16 cellular contexts compared by ENCODE assay signal in the genomic region with DNA sequence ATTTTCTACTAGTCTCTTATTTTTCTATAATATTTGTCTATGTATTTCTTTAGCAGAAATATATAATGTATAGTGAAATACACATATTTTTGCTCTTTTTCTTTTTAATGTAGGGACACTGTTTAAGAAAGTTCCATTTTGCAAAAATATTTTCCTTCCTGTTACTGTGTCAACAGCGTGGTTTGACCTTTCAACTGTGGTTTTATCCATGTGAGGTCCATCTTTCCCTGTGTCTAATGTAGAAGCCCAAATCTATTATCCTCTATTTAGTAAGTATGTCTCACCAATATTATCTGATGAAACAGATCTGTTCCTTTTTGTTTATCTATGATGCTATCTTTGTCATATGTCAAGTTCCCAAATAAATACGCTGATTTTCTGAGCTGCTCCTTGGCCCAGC. TPM values are rescaled to one million over a fixed set of nuclear protein-coding genes. Genes with fewer than 3 reads are reported as not detected.
DNase-seq lines count a peak whose midpoint lies in the region; ATAC-seq and TF ChIP-seq lines count a peak whose summit lies in the region.
"Had no signal": no experiment of that assay in that cellular context is flagged by ENCODE, and none has a peak within 500 bp of the region (broad histone marks: within the 10 kb centered on the region; RNA-seq: fewer than 3 reads in every experiment).

No MANE protein-coding gene starts in this region.

- H3K4me1 Mint-ChIP-seq in natural killer cell treated with Interleukin-12 subunit alpha and Interleukin-12 subunit beta and Interleukin-15 and Interleukin-18, amount 100 ng/mL, for 72 hours (ENCODE audit: low read depth in 2 of 2), result peaks cover 17 to 20% of the 10 kb centered on the region in 2 donors
- H3K4me1 Mint-ChIP-seq in natural killer cell (peaks cover 17 to 31% of the 10 kb centered on the region in 2 donors), T-helper 17 cell (peaks cover 23% of the 10 kb centered on the region)
- no peaks in the 10 kb centered on the region for H3K4me1 Mint-ChIP-seq in activated T-helper 17 cell treated with anti-CD3 and anti-CD28 coated beads, Interleukin-2, amount 50 U/mL, for 72 hours

- H3K9me3 Mint-ChIP-seq in natural killer cell treated with Interleukin-12 subunit alpha and Interleukin-12 subunit beta and Interleukin-15 and Interleukin-18, amount 100 ng/mL, for 72 hours, result no peaks in the 10 kb centered on the region
- no peaks in the 10 kb centered on the region for H3K9me3 Mint-ChIP-seq in natural killer cell
- H3K9me3 Mint-ChIP-seq in activated T-helper 17 cell treated with anti-CD3 and anti-CD28 coated beads, Interleukin-2, amount 50 U/mL, for 72 hours, result no peaks in the 10 kb centered on the region

- ATAC-seq in natural killer cell treated with Interleukin-12 subunit alpha and Interleukin-12 subunit beta and Interleukin-15 and Interleukin-18, amount 100 ng/mL, for 72 hours, result no peak
- ATAC-seq in natural killer cell (no peak), T-helper 17 cell (no peak), GM21619 (IDR thresholded peaks at IDR 0.05; ENCODE audit: unreplicated experiment) (no peak)
- ATAC-seq in activated T-helper 17 cell treated with anti-CD3 and anti-CD28 coated beads, Interleukin-2, amount 50 U/mL, for 72 hours (replicated peaks), result no peak
- ATAC-seq: heart right ventricle, left ventricle myocardium superior had no signal

- H3K27ac Mint-ChIP-seq in natural killer cell treated with Interleukin-12 subunit alpha and Interleukin-12 subunit beta and Interleukin-15 and Interleukin-18, amount 100 ng/mL, for 72 hours, result peak overlapping the region in 1 of 2 donors; percentile 3
- H3K27ac Mint-ChIP-seq in natural killer cell (no peak overlapping the region), T-helper 17 cell (no peak overlapping the region)
- no peak overlapping the region for H3K27ac Mint-ChIP-seq in activated T-helper 17 cell treated with anti-CD3 and anti-CD28 coated beads, Interleukin-2, amount 50 U/mL, for 72 hours

- TF ChIP-seq CTCF in natural killer cell (IDR thresholded peaks at IDR 0.05) (no peak), choroid plexus epithelial cell (conservative IDR thresholded peaks at IDR 0.05; ENCODE audit: low read depth, low read length) (no peak)

- H3K27me3 Mint-ChIP-seq in natural killer cell treated with Interleukin-12 subunit alpha and Interleukin-12 subunit beta and Interleukin-15 and Interleukin-18, amount 100 ng/mL, for 72 hours, result no peaks in the 10 kb centered on the region
- H3K27me3 Mint-ChIP-seq in natural killer cell (ENCODE audit: low read depth in 2 of 2), result no peaks in the 10 kb centered on the region
- H3K27me3 Mint-ChIP-seq in T-helper 17 cell, result no peaks in the 10 kb centered on the region
- H3K27me3 Mint-ChIP-seq in activated T-helper 17 cell treated with anti-CD3 and anti-CD28 coated beads, Interleukin-2, amount 50 U/mL, for 72 hours, result no peaks in the 10 kb centered on the region

- no peak overlapping the region for H3K4me3 ChIP-seq in choroid plexus epithelial cell (ENCODE audit: low read depth, low read length)
- H3K4me3 ChIP-seq: heart right ventricle, PC-9, thoracic aorta had no signal

- DNase-seq in natural killer cell treated with Interleukin-12 subunit alpha and Interleukin-12 subunit beta and Interleukin-15 and Interleukin-18, amount 100 ng/mL, for 72 hours (ENCODE audit: low spot score), result no peak
- DNase-seq in natural killer cell (no peak), T-helper 17 cell (no peak), choroid plexus epithelial cell (ENCODE audit: low read depth) (peak; percentile 31), SKM-1 treated with dmso at 0.1 percent for 144 hours (lab: John Stamatoyannopoulos, UW; ENCODE audit: unreplicated experiment) (no peak)
- DNase-seq: activated CD4-positive, CD25-positive, alpha-beta regulatory T cell; activated naive CD4-positive, alpha-beta T cell; cortex of kidney; H7; heart right ventricle; left ventricle myocardium superior; NCI-H1694 treated with DMSO at 0.1 percent for 48 hours; PC-9 had no signal

- H3K9me3 ChIP-seq in T-helper 17 cell (ENCODE audit: control insufficient read depth, low read length, poor library complexity, severe bottlenecking), result no peaks in the 10 kb centered on the region
- H3K9me3 ChIP-seq: heart right ventricle, thoracic aorta had no signal

- intact Hi-C loops in natural killer cell (cut with micrococcal nuclease), result loop anchor here (5.0 kb wide), 1 partner anchor 132 kb away; no protein-coding TSS in a partner anchor

- H3K4me3 Mint-ChIP-seq in natural killer cell treated with Interleukin-12 subunit alpha and Interleukin-12 subunit beta and Interleukin-15 and Interleukin-18, amount 100 ng/mL, for 72 hours, result peak overlapping the region; percentile 23
- H3K4me3 Mint-ChIP-seq in natural killer cell (no peak overlapping the region), T-helper 17 cell (peak overlapping the region; percentile 51)
- H3K4me3 Mint-ChIP-seq in activated T-helper 17 cell treated with anti-CD3 and anti-CD28 coated beads, Interleukin-2, amount 50 U/mL, for 72 hours, result no peak overlapping the region

- no peaks in the 10 kb centered on the region for H3K36me3 Mint-ChIP-seq in natural killer cell treated with Interleukin-12 subunit alpha and Interleukin-12 subunit beta and Interleukin-15 and Interleukin-18, amount 100 ng/mL, for 72 hours
- no peaks in the 10 kb centered on the region for H3K36me3 Mint-ChIP-seq in natural killer cell
- no peaks in the 10 kb centered on the region for H3K36me3 Mint-ChIP-seq in T-helper 17 cell (ENCODE audit: low read depth)
- peaks cover 14% of the 10 kb centered on the region for H3K36me3 Mint-ChIP-seq in activated T-helper 17 cell treated with anti-CD3 and anti-CD28 coated beads, Interleukin-2, amount 50 U/mL, for 72 hours (ENCODE audit: low read depth)

RNA-seq across cellular contexts. Expression of a gene that starts 3.6 kb away (rescaled TPM):
- total RNA-seq in natural killer cell treated with Interleukin-12 subunit alpha and Interleukin-12 subunit beta and Interleukin-15 and Interleukin-18, amount 100 ng/mL, for 72 hours, result 100 to 1,000 TPM in 1 of 2 donors, 10 to 100 TPM in 1; 80.6 to 133 TPM
- total RNA-seq in natural killer cell (100 to 1,000 TPM; 148 to 168 (median 165) TPM), T-helper 17 cell (100 to 1,000 TPM; 277 to 309 TPM)
- 10 to 100 TPM; 93.3 to 98.3 TPM for total RNA-seq in activated T-helper 17 cell treated with anti-CD3 and anti-CD28 coated beads, Interleukin-2, amount 50 U/mL, for 72 hours
- total RNA-seq: H7, PC-9 had no signal

Comparison
In these comparisons a context has a peak if more than half of its experiments do, and no peak if none do; other contexts are left out.
1. H3K4me3 Mint-ChIP-seq: peak in natural killer cell treated with Interleukin-12 subunit alpha and Interleukin-12 subunit beta and Interleukin-15 and Interleukin-18, amount 100 ng/mL, for 72 hours (single experiment) and T-helper 17 cell (single experiment); none in natural killer cell (single experiment) and activated T-helper 17 cell treated with anti-CD3 and anti-CD28 coated beads, Interleukin-2, amount 50 U/mL, for 72 hours (single experiment).